Comparison of ENCODE assay signal across 9 cellular contexts in the genomic region with DNA sequence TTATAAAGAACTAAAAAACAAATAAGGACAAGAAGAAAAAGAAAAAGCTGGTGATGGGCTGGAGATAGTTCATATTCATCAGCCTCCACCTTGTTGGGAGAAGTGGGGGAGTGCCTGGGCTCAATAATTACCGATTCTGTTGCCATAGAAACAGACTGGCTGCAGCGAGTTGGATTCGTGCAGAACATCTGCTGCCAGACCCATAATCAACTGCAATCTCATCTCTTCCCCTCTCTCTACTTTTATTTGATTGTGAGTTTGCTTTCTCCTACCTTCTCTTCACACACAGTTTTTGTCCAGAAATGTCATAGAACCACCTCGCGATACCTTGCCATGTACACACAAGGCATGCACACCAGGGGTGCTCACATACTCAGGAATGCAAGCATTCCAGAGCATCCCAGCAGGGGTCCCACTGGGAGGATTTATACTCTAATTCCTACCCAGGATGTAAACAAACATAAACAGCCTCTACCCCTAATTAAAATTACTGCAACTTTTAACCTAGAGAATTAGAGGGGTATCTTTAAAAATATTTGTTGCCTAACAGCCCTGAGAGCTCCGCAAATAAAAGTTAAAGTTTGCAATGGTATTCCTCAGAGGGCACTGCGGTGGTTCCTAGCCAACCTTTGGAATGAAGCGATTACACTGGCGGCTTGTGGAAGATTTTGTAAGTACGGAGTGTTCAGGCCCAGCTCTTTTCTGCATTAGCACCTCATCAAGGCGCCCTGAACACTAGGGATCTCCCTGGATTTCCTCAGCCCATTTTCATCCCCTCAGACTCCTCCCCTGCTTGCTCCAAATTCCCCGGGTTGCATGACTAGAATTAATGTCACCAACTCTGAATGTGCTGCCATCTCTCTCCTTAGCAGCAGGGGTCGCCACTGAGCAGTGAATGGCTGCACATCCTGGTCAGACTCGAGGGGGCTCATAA.
DNase-seq lines count a peak whose midpoint lies in the region; ATAC-seq and TF ChIP-seq lines count a peak whose summit lies in the region.
"Had no signal": no experiment of that assay in that cellular context is flagged by ENCODE, and none has a peak within 500 bp of the region (broad histone marks: within the 10 kb centered on the region; RNA-seq: fewer than 3 reads in every experiment).

No MANE protein-coding gene starts in this region.

- TF ChIP-seq CTCF in epithelial cell of proximal tubule (conservative IDR thresholded peaks at IDR 0.05; ENCODE audit: low read depth, low read length): peak; percentile 98

- ATAC-seq in HG02678 (IDR thresholded peaks at IDR 0.05; ENCODE audit: unreplicated experiment): peak; percentile 42
- peak in 1 of 2 donors; percentile 48 for ATAC-seq in naive B cell (ENCODE audit: low read depth in 2 of 2)
- ATAC-seq in GM21619 (IDR thresholded peaks at IDR 0.05; ENCODE audit: unreplicated experiment): no peak

- no peaks in the 10 kb centered on the region for H3K27me3 Mint-ChIP-seq in naive B cell
- H3K27me3 Mint-ChIP-seq: activated naive CD8-positive, alpha-beta T cell had no signal

- H3K4me1 Mint-ChIP-seq in naive B cell: peaks cover 41 to 53% (median 43%) of the 10 kb centered on the region in 3 donors

- no peak overlapping the region for H3K4me3 ChIP-seq in epithelial cell of proximal tubule (ENCODE audit: low read depth, low read length)

- DNase-seq in DMS 273 (lab: John Stamatoyannopoulos, UW; ENCODE audit: unreplicated experiment): peak; percentile 95
- DNase-seq in NCI-H82 (lab: John Stamatoyannopoulos, UW): peak; percentile 78
- peak; percentile 53 for DNase-seq in activated T-cell treated with anti-CD3 and anti-CD28 coated beads for 1 hour (ENCODE audit: low read depth)
- no peak for DNase-seq in epithelial cell of proximal tubule (ENCODE audit: low read depth)
- DNase-seq in naive B cell: peak; percentile 25
- peak; percentile 33 for DNase-seq in stimulated activated naive CD4-positive, alpha-beta T cell treated with Interleukin-2 at 50 U/mL for 16 hours (lab: John Stamatoyannopoulos, UW)

- H3K27ac Mint-ChIP-seq in naive B cell: peak overlapping the region in 1 of 6 donors; percentile 6
- H3K27ac Mint-ChIP-seq: activated naive CD8-positive, alpha-beta T cell had no signal

- no peaks in the 10 kb centered on the region for H3K36me3 Mint-ChIP-seq in naive B cell

- no peaks in the 10 kb centered on the region for H3K9me3 Mint-ChIP-seq in naive B cell

- no peak overlapping the region for H3K4me3 Mint-ChIP-seq in naive B cell
- H3K4me3 Mint-ChIP-seq: activated naive CD8-positive, alpha-beta T cell had no signal
